Comparison of ENCODE assay signal across 8 cellular contexts in genomic region chr4:27084685-27085356, GRCh38.
DNase-seq lines count a peak whose midpoint lies in the region; ATAC-seq and TF ChIP-seq lines count a peak whose summit lies in the region.

No MANE protein-coding gene starts in this region.

- TF ChIP-seq CTCF in HFF-Myc (IDR thresholded peaks at IDR 0.05; ENCODE audit: low read depth, low read length, missing control alignments), result peak; percentile 3
- peak in 1 of 2 donors; percentile 35 for TF ChIP-seq CTCF in right atrium auricular region (IDR thresholded peaks at IDR 0.05)

- no peaks in the 10 kb centered on the region for H3K36me3 Mint-ChIP-seq in activated naive CD4-positive, alpha-beta T cell treated with anti-CD3 and anti-CD28 coated beads for 36 hours (ENCODE audit: low read depth)

- peaks cover 0 to 8% of the 10 kb centered on the region in 2 donors for H3K27me3 ChIP-seq in right atrium auricular region

- H3K4me3 ChIP-seq in HFF-Myc (replicated peaks; ENCODE audit: low read depth, low read length) (no peak overlapping the region; the same call in 1 of the 2 replicates), right atrium auricular region (peak overlapping the region; percentile 10 to 34)

- H3K4me3 Mint-ChIP-seq in activated naive CD4-positive, alpha-beta T cell treated with anti-CD3 and anti-CD28 coated beads for 36 hours, result no peak overlapping the region

- H3K36me3 ChIP-seq in right atrium auricular region, result no peaks in the 10 kb centered on the region

- DNase-seq in AG20443 (ENCODE audit: low spot score), result peak; percentile 34
- no peak for DNase-seq in HFF-Myc (ENCODE audit: extremely low read depth, low read depth)
- DNase-seq in activated naive CD4-positive, alpha-beta T cell treated with anti-CD3 and anti-CD28 coated beads for 36 hours, result peak; percentile 36
- no peak for DNase-seq in right atrium auricular region (ENCODE audit: low spot score)
- peak; percentile 2 for DNase-seq in renal cortical epithelial cell (ENCODE audit: low read depth)
- DNase-seq in NK-92 (lab: John Stamatoyannopoulos, UW; ENCODE audit: unreplicated experiment), result no peak
- no peak for DNase-seq in DMS79 treated with DMSO at 0.1 percent for 48 hours (lab: John Stamatoyannopoulos, UW)

- no peak overlapping the region for H3K27ac Mint-ChIP-seq in activated naive CD4-positive, alpha-beta T cell treated with anti-CD3 and anti-CD28 coated beads for 36 hours

- no peak overlapping the region for H3K27ac ChIP-seq in right atrium auricular region

- peaks cover 0 to 10% of the 10 kb centered on the region in 2 donors for H3K4me1 ChIP-seq in right atrium auricular region

- intact Hi-C loops in activated naive CD4-positive, alpha-beta T cell treated with anti-CD3 and anti-CD28 coated beads for 36 hours (cut with micrococcal nuclease), result loop anchor here (2.0 kb wide), 1 partner anchor 36 kb away; no protein-coding TSS in a partner anchor

- no peaks in the 10 kb centered on the region for H3K9me3 ChIP-seq in right atrium auricular region

- peaks cover 57% of the 10 kb centered on the region for H3K27me3 Mint-ChIP-seq in activated naive CD4-positive, alpha-beta T cell treated with anti-CD3 and anti-CD28 coated beads for 36 hours (ENCODE audit: low read depth)

- CTCF ChIA-PET in activated naive CD4-positive, alpha-beta T cell treated with anti-CD3 and anti-CD28 coated beads for 36 hours (lab: Charles Lee), result interaction anchor here (0.8 to 1.5 kb wide), 2 partner anchors 36 to 37 kb away, joined by 3 to 5 read pairs; no protein-coding TSS in a partner anchor

- ATAC-seq in HG03159 (IDR thresholded peaks at IDR 0.05; ENCODE audit: unreplicated experiment), result no peak

- H3K9me3 Mint-ChIP-seq in activated naive CD4-positive, alpha-beta T cell treated with anti-CD3 and anti-CD28 coated beads for 36 hours, result no peaks in the 10 kb centered on the region

- H3K4me1 Mint-ChIP-seq in activated naive CD4-positive, alpha-beta T cell treated with anti-CD3 and anti-CD28 coated beads for 36 hours (ENCODE audit: low read depth), result peaks cover 7% of the 10 kb centered on the region

Comparison
In these comparisons a context has a peak if more than half of its experiments do, and no peak if none do; other contexts are left out.
1. DNase-seq: peak in AG20443 (single experiment), activated naive CD4-positive, alpha-beta T cell treated with anti-CD3 and anti-CD28 coated beads for 36 hours (single experiment) and renal cortical epithelial cell (single experiment); none in HFF-Myc (single experiment), right atrium auricular region (single experiment), NK-92 (single experiment) and DMS79 treated with DMSO at 0.1 percent for 48 hours (single experiment).